Comparison of ENCODE assay signal across 1 cellular context in the genomic region with DNA sequence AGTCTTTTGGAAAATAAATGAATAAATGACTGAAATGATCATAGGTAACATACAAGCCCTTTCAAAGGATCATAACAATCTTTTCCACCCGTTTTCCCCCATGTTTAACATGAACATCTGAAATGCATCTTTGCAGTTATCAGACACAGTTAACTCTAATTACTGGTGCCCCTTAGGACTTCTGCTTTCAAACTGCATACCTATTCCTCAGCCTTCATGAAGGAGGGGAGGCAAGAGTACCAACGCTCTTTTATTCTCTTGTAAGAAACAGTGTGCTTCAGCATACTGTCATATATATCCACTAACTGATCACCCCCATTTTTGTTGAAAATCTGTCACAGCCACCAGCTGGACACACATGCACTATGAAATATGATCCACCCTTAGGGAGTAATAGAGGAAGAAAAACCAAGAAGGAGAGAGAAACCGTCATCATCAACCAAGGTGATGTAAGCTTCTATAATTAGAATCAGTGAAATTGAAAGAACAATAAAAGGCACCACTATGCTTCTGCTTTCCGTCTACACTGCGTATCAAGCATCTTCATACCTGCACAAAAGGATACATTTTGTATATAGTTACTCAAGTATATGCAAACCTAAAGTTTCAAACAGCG.
TF ChIP-seq lines count a peak whose summit lies in the region.

No MANE protein-coding gene starts in this region.

TF ChIP-seq in GM12878, 131 proteins besides CTCF, POLR2A, EP300 and RAD21 (continued from another document and continues in another):
- TF ChIP-seq, protein P1, sequence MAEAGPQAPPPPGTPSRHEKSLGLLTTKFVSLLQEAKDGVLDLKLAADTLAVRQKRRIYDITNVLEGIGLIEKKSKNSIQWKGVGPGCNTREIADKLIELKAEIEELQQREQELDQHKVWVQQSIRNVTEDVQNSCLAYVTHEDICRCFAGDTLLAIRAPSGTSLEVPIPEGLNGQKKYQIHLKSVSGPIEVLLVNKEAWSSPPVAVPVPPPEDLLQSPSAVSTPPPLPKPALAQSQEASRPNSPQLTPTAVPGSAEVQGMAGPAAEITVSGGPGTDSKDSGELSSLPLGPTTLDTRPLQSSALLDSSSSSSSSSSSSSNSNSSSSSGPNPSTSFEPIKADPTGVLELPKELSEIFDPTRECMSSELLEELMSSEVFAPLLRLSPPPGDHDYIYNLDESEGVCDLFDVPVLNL (IDR thresholded peaks at IDR 0.05; ENCODE audit: low read depth, low read length) = no peak
- TF ChIP-seq ZSCAN29 (IDR thresholded peaks at IDR 0.05) = peak; percentile 94
- no peak for TF ChIP-seq CBX3 (IDR thresholded peaks at IDR 0.05; ENCODE audit: borderline replicate concordance, low read depth)
- TF ChIP-seq HDAC6 (IDR thresholded peaks at IDR 0.05; ENCODE audit: unreplicated experiment) = no peak
- TF ChIP-seq FOXK2 (IDR thresholded peaks at IDR 0.05) = no peak
- TF ChIP-seq, protein P2, sequence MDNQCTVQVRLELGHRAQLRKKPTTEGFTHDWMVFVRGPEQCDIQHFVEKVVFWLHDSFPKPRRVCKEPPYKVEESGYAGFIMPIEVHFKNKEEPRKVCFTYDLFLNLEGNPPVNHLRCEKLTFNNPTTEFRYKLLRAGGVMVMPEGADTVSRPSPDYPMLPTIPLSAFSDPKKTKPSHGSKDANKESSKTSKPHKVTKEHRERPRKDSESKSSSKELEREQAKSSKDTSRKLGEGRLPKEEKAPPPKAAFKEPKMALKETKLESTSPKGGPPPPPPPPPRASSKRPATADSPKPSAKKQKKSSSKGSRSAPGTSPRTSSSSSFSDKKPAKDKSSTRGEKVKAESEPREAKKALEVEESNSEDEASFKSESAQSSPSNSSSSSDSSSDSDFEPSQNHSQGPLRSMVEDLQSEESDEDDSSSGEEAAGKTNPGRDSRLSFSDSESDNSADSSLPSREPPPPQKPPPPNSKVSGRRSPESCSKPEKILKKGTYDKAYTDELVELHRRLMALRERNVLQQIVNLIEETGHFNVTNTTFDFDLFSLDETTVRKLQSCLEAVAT (IDR thresholded peaks at IDR 0.05) = no peak
- TF ChIP-seq YY1 (IDR thresholded peaks at IDR 0.05; ENCODE audit: low read depth, low read length) = no peak
- TF ChIP-seq HDAC2 (IDR thresholded peaks at IDR 0.05) = no peak
- TF ChIP-seq, protein P3, sequence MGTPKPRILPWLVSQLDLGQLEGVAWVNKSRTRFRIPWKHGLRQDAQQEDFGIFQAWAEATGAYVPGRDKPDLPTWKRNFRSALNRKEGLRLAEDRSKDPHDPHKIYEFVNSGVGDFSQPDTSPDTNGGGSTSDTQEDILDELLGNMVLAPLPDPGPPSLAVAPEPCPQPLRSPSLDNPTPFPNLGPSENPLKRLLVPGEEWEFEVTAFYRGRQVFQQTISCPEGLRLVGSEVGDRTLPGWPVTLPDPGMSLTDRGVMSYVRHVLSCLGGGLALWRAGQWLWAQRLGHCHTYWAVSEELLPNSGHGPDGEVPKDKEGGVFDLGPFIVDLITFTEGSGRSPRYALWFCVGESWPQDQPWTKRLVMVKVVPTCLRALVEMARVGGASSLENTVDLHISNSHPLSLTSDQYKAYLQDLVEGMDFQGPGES (IDR thresholded peaks at IDR 0.05) = no peak
- no peak for TF ChIP-seq TCF7 (IDR thresholded peaks at IDR 0.05; ENCODE audit: borderline replicate concordance)
- TF ChIP-seq, protein P4, sequence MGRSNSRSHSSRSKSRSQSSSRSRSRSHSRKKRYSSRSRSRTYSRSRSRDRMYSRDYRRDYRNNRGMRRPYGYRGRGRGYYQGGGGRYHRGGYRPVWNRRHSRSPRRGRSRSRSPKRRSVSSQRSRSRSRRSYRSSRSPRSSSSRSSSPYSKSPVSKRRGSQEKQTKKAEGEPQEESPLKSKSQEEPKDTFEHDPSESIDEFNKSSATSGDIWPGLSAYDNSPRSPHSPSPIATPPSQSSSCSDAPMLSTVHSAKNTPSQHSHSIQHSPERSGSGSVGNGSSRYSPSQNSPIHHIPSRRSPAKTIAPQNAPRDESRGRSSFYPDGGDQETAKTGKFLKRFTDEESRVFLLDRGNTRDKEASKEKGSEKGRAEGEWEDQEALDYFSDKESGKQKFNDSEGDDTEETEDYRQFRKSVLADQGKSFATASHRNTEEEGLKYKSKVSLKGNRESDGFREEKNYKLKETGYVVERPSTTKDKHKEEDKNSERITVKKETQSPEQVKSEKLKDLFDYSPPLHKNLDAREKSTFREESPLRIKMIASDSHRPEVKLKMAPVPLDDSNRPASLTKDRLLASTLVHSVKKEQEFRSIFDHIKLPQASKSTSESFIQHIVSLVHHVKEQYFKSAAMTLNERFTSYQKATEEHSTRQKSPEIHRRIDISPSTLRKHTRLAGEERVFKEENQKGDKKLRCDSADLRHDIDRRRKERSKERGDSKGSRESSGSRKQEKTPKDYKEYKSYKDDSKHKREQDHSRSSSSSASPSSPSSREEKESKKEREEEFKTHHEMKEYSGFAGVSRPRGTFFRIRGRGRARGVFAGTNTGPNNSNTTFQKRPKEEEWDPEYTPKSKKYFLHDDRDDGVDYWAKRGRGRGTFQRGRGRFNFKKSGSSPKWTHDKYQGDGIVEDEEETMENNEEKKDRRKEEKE (IDR thresholded peaks at IDR 0.05) = no peak
- TF ChIP-seq, protein P5, sequence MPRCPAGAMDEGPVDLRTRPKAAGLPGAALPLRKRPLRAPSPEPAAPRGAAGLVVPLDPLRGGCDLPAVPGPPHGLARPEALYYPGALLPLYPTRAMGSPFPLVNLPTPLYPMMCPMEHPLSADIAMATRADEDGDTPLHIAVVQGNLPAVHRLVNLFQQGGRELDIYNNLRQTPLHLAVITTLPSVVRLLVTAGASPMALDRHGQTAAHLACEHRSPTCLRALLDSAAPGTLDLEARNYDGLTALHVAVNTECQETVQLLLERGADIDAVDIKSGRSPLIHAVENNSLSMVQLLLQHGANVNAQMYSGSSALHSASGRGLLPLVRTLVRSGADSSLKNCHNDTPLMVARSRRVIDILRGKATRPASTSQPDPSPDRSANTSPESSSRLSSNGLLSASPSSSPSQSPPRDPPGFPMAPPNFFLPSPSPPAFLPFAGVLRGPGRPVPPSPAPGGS (IDR thresholded peaks at IDR 0.05; ENCODE audit: borderline replicate concordance, insufficient read depth, low read depth, low read length, poor library complexity, severe bottlenecking) = no peak
- no peak for TF ChIP-seq WRNIP1 (IDR thresholded peaks at IDR 0.05; ENCODE audit: borderline replicate concordance, low read depth, low read length)
- TF ChIP-seq SREBF1 (IDR thresholded peaks at IDR 0.05; ENCODE audit: low read length) = no peak
- peak; percentile 98 for TF ChIP-seq ATF7 (IDR thresholded peaks at IDR 0.05; ENCODE audit: low read depth)
- TF ChIP-seq, protein P6, sequence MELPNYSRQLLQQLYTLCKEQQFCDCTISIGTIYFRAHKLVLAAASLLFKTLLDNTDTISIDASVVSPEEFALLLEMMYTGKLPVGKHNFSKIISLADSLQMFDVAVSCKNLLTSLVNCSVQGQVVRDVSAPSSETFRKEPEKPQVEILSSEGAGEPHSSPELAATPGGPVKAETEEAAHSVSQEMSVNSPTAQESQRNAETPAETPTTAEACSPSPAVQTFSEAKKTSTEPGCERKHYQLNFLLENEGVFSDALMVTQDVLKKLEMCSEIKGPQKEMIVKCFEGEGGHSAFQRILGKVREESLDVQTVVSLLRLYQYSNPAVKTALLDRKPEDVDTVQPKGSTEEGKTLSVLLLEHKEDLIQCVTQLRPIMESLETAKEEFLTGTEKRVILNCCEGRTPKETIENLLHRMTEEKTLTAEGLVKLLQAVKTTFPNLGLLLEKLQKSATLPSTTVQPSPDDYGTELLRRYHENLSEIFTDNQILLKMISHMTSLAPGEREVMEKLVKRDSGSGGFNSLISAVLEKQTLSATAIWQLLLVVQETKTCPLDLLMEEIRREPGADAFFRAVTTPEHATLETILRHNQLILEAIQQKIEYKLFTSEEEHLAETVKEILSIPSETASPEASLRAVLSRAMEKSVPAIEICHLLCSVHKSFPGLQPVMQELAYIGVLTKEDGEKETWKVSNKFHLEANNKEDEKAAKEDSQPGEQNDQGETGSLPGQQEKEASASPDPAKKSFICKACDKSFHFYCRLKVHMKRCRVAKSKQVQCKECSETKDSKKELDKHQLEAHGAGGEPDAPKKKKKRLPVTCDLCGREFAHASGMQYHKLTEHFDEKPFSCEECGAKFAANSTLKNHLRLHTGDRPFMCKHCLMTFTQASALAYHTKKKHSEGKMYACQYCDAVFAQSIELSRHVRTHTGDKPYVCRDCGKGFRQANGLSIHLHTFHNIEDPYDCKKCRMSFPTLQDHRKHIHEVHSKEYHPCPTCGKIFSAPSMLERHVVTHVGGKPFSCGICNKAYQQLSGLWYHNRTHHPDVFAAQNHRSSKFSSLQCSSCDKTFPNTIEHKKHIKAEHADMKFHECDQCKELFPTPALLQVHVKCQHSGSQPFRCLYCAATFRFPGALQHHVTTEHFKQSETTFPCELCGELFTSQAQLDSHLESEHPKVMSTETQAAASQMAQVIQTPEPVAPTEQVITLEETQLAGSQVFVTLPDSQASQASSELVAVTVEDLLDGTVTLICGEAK (IDR thresholded peaks at IDR 0.05; ENCODE audit: borderline replicate concordance) = peak; percentile 87
- TF ChIP-seq, protein P7, sequence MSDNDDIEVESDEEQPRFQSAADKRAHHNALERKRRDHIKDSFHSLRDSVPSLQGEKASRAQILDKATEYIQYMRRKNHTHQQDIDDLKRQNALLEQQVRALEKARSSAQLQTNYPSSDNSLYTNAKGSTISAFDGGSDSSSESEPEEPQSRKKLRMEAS (IDR thresholded peaks at IDR 0.05; ENCODE audit: low read depth, low read length) = no peak
- TF ChIP-seq, protein P8, sequence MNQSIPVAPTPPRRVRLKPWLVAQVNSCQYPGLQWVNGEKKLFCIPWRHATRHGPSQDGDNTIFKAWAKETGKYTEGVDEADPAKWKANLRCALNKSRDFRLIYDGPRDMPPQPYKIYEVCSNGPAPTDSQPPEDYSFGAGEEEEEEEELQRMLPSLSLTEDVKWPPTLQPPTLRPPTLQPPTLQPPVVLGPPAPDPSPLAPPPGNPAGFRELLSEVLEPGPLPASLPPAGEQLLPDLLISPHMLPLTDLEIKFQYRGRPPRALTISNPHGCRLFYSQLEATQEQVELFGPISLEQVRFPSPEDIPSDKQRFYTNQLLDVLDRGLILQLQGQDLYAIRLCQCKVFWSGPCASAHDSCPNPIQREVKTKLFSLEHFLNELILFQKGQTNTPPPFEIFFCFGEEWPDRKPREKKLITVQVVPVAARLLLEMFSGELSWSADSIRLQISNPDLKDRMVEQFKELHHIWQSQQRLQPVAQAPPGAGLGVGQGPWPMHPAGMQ (IDR thresholded peaks at IDR 0.05; ENCODE audit: borderline replicate concordance) = no peak
- TF ChIP-seq IKZF1 (conservative IDR thresholded peaks at IDR 0.05) = peak; percentile 38; the same call in 1 of the 2 replicates
- no peak for TF ChIP-seq EZH2 (IDR thresholded peaks at IDR 0.05; ENCODE audit: borderline replicate concordance, control insufficient read depth, low read depth, low read length)
- TF ChIP-seq ZZZ3 (IDR thresholded peaks at IDR 0.05; ENCODE audit: control insufficient read depth, insufficient read length, low read depth) = no peak
- TF ChIP-seq, protein P9, sequence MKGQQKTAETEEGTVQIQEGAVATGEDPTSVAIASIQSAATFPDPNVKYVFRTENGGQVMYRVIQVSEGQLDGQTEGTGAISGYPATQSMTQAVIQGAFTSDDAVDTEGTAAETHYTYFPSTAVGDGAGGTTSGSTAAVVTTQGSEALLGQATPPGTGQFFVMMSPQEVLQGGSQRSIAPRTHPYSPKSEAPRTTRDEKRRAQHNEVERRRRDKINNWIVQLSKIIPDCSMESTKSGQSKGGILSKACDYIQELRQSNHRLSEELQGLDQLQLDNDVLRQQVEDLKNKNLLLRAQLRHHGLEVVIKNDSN (IDR thresholded peaks at IDR 0.05; ENCODE audit: borderline replicate concordance, extremely low read length, insufficient read depth, low read depth, low read length) = no peak
- no peak for TF ChIP-seq FOXM1 (IDR thresholded peaks at IDR 0.05; ENCODE audit: low read depth, low read length)
- no peak for TF ChIP-seq RFX5 (IDR thresholded peaks at IDR 0.05; ENCODE audit: low read depth, low read length)
- TF ChIP-seq, protein P10, sequence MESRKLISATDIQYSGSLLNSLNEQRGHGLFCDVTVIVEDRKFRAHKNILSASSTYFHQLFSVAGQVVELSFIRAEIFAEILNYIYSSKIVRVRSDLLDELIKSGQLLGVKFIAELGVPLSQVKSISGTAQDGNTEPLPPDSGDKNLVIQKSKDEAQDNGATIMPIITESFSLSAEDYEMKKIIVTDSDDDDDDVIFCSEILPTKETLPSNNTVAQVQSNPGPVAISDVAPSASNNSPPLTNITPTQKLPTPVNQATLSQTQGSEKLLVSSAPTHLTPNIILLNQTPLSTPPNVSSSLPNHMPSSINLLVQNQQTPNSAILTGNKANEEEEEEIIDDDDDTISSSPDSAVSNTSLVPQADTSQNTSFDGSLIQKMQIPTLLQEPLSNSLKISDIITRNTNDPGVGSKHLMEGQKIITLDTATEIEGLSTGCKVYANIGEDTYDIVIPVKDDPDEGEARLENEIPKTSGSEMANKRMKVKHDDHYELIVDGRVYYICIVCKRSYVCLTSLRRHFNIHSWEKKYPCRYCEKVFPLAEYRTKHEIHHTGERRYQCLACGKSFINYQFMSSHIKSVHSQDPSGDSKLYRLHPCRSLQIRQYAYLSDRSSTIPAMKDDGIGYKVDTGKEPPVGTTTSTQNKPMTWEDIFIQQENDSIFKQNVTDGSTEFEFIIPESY (IDR thresholded peaks at IDR 0.05) = no peak
- TF ChIP-seq RAD51 (IDR thresholded peaks at IDR 0.05) = no peak
- TF ChIP-seq CEBPB (IDR thresholded peaks at IDR 0.05; ENCODE audit: borderline replicate concordance in 1 of 2, low read depth in 2 of 2, low read length in 2 of 2) = no peak
- TF ChIP-seq CREM (IDR thresholded peaks at IDR 0.05; ENCODE audit: low read depth) = peak; percentile 61; the same call in 1 of the 2 replicates
- TF ChIP-seq PAX5 (IDR thresholded peaks at IDR 0.05; ENCODE audit: borderline replicate concordance, low read depth, low read length) = no peak
- 0 out of 2 replicates have a peak, but pooled peaks have one; percentile 47 for TF ChIP-seq ZNF217 (IDR thresholded peaks at IDR 0.05)
- TF ChIP-seq MYB (IDR thresholded peaks at IDR 0.05; ENCODE audit: borderline replicate concordance, low read depth, low read length) = no peak
- no peak for TF ChIP-seq YBX1 (IDR thresholded peaks at IDR 0.05)
- TF ChIP-seq MTA3 (IDR thresholded peaks at IDR 0.05; ENCODE audit: borderline replicate concordance, low read length) = no peak
- no peak for TF ChIP-seq ZNF24 (IDR thresholded peaks at IDR 0.05)
- TF ChIP-seq, protein P11, sequence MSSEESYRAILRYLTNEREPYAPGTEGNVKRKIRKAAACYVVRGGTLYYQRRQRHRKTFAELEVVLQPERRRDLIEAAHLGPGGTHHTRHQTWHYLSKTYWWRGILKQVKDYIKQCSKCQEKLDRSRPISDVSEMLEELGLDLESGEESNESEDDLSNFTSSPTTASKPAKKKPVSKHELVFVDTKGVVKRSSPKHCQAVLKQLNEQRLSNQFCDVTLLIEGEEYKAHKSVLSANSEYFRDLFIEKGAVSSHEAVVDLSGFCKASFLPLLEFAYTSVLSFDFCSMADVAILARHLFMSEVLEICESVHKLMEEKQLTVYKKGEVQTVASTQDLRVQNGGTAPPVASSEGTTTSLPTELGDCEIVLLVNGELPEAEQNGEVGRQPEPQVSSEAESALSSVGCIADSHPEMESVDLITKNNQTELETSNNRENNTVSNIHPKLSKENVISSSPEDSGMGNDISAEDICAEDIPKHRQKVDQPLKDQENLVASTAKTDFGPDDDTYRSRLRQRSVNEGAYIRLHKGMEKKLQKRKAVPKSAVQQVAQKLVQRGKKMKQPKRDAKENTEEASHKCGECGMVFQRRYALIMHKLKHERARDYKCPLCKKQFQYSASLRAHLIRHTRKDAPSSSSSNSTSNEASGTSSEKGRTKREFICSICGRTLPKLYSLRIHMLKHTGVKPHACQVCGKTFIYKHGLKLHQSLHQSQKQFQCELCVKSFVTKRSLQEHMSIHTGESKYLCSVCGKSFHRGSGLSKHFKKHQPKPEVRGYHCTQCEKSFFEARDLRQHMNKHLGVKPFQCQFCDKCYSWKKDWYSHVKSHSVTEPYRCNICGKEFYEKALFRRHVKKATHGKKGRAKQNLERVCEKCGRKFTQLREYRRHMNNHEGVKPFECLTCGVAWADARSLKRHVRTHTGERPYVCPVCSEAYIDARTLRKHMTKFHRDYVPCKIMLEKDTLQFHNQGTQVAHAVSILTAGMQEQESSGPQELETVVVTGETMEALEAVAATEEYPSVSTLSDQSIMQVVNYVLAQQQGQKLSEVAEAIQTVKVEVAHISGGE (CRISPR knock-in tag; IDR thresholded peaks at IDR 0.05) = no peak
